ENCODE assay signal across 27 cellular contexts in genomic region chr4:118313098-118313497, GRCh38. TPM values are rescaled to one million over a fixed set of nuclear protein-coding genes. Genes with fewer than 3 reads are reported as not detected.
DNase-seq lines count a peak whose midpoint lies in the region; ATAC-seq and TF ChIP-seq lines count a peak whose summit lies in the region.
"Had no signal": no experiment of that assay in that cellular context is flagged by ENCODE, and none has a peak within 500 bp of the region (broad histone marks: within the 10 kb centered on the region; RNA-seq: fewer than 3 reads in every experiment).

No MANE protein-coding gene starts in this region.

- TF ChIP-seq CTCF in DND-41 (IDR thresholded peaks at IDR 0.05; ENCODE audit: borderline replicate concordance, extremely low read depth, low read length, poor library complexity, severe bottlenecking) (no peak), IMR-90 (conservative IDR thresholded peaks at IDR 0.05; ENCODE audit: low read depth, low read length) (no peak), left lung (IDR thresholded peaks at IDR 0.05) (no peak)

- H3K27ac ChIP-seq in DND-41 (ENCODE audit: low read length) (no peak overlapping the region), IMR-90 (ENCODE audit: insufficient read depth, low read length) (0 out of 2 replicates have a peak overlapping the region, but pooled peaks have one; percentile 27), left lung (no peak overlapping the region)
- H3K27ac ChIP-seq: brain microvascular endothelial cell, C4-2B, colonic mucosa, esophagus squamous epithelium, gastrocnemius medialis, PC-9, thyroid gland had no signal

- H3K23ac ChIP-seq in IMR-90 (ENCODE audit: low read depth, low read length) = no peak overlapping the region

- no peak overlapping the region for H2AK9ac ChIP-seq in IMR-90 (replicated peaks; ENCODE audit: low read depth, low read length, poor library complexity)

- no peak overlapping the region for H4K5ac ChIP-seq in IMR-90 (ENCODE audit: low read depth, low read length)

- H3K9me1 ChIP-seq in IMR-90 (ENCODE audit: insufficient read depth, low read length) = peaks cover 3% of the 10 kb centered on the region

- H2AFZ ChIP-seq in DND-41 (ENCODE audit: low read depth, low read length) (no peak overlapping the region), IMR-90 (replicated peaks; ENCODE audit: low read length, poor library complexity) (peak overlapping the region; percentile 9)
- H2AFZ ChIP-seq: PC-9 had no signal

- dilution Hi-C loops in IMR-90 (cut with HindIII; ENCODE audit: low sequenced_read_pairs, unreplicated experiment) = no loop called here

- no peak for TF ChIP-seq POLR2A in IMR-90 (IDR thresholded peaks at IDR 0.05; ENCODE audit: low read depth, low read length)

- no TSS peak for BruUV-seq in IMR-90 (replicated peaks; lab: Mats Ljungman, UMichigan)

- CTCF ChIA-PET in IMR-90 (lab: Yijun Ruan, JAX) = no interaction called here

- DNase-seq in DND-41 (no peak), IMR-90 (peak; percentile 49), SK-N-DZ (ENCODE audit: low spot score) (peak; percentile 60), left kidney (ENCODE audit: low read depth, low spot score) (peak; percentile 8), left lung (no peak), NCI-H128 (lab: John Stamatoyannopoulos, UW; ENCODE audit: unreplicated experiment) (no peak)
- DNase-seq: activated CD4-positive, alpha-beta T cell treated with anti-CD3 and anti-CD28 coated beads for 1 hour; activated CD8-positive, alpha-beta memory T cell treated with anti-CD3 and anti-CD28 coated beads for 24 hours; activated gamma-delta T cell treated with Interleukin-2 at 50 U/mL for 16 hours; activated T-cell treated with anti-CD3 and anti-CD28 coated beads, Interleukin-2, amount 50 U/mL, for 1 hour; brain microvascular endothelial cell; Calu3; colonic mucosa; esophagus squamous epithelium; gastrocnemius medialis; hippocampal formation; MV-4-11; NCI-H1930; NK-92 treated with Interleukin-12 subunit alpha and Interleukin-12 subunit beta, amount 100 ng/mL, for 24 hours; PC-9; SIG-M5; stimulated activated CD4-positive, alpha-beta T cell treated with anti-CD3 and anti-CD28 coated beads, Interleukin-15, amount 100 ng/mL, for 24 hours; thyroid gland had no signal

- TF ChIP-seq RAD21 in IMR-90 (IDR thresholded peaks at IDR 0.05; ENCODE audit: low read length) = no peak

- no peak overlapping the region for H2BK5ac ChIP-seq in IMR-90 (ENCODE audit: low read depth, low read length, poor library complexity, severe bottlenecking)

- in situ Hi-C loops in IMR-90 (cut with MboI; ENCODE audit: low sequenced_read_pairs) = no loop called here

- intact Hi-C loops in IMR-90 (cut with micrococcal nuclease) (no loop called here), left lung (cut with DNase I) (no loop called here)

- no peak overlapping the region for H4K91ac ChIP-seq in IMR-90 (ENCODE audit: insufficient read depth, low read depth, low read length)

- no peaks in the 10 kb centered on the region for H3K36me3 ChIP-seq in DND-41 (ENCODE audit: insufficient read depth, low read length)
- peaks cover 7% of the 10 kb centered on the region; the same call in 1 of the 2 replicates for H3K36me3 ChIP-seq in IMR-90 (ENCODE audit: control insufficient read depth, insufficient read depth, low read length)
- no peaks in the 10 kb centered on the region for H3K36me3 ChIP-seq in left lung
- H3K36me3 ChIP-seq: brain microvascular endothelial cell, colonic mucosa, esophagus squamous epithelium, gastrocnemius medialis, thyroid gland had no signal

- H3K4ac ChIP-seq in IMR-90 (ENCODE audit: low read depth, low read length) = no peak overlapping the region; the same call in 1 of the 2 replicates

- no peak overlapping the region; the same call in 1 of the 2 replicates for H3K14ac ChIP-seq in IMR-90 (replicated peaks; ENCODE audit: low read depth, low read length)

- POLR2A ChIA-PET in IMR-90 (lab: Charles Lee; ENCODE audit: unreplicated experiment) = no interaction called here

- H3K4me2 ChIP-seq in DND-41 (ENCODE audit: insufficient read depth, low read length) (no peak overlapping the region), IMR-90 (ENCODE audit: low read depth, low read length) (no peak overlapping the region)
- H3K4me2 ChIP-seq: PC-9 had no signal

- H4K20me1 ChIP-seq in DND-41 (ENCODE audit: insufficient read depth, low read length) (no peaks in the 10 kb centered on the region), IMR-90 (ENCODE audit: insufficient read depth, low read length) (no peaks in the 10 kb centered on the region)

- H2BK15ac ChIP-seq in IMR-90 (ENCODE audit: low read depth, low read length) = no peak overlapping the region

- H4K8ac ChIP-seq in IMR-90 (ENCODE audit: low read depth in 2 of 2, low read length in 2 of 2) = 0 out of 4 replicates have a peak overlapping the region, but pooled peaks of 1 of the 2 experiments have one; percentile 9

- H3K4me1 ChIP-seq in DND-41 (ENCODE audit: insufficient read depth, low read length) (no peaks in the 10 kb centered on the region), IMR-90 (ENCODE audit: control insufficient read depth, insufficient read depth, low read length) (no peaks in the 10 kb centered on the region; the same call in 1 of the 2 replicates), left lung (no peaks in the 10 kb centered on the region)
- H3K4me1 ChIP-seq: colonic mucosa, esophagus squamous epithelium, gastrocnemius medialis, thyroid gland had no signal

- peak overlapping the region; percentile 36; the same call in 1 of the 2 replicates for H2AK5ac ChIP-seq in IMR-90 (ENCODE audit: low read depth, low read length)

- H2BK120ac ChIP-seq in IMR-90 (ENCODE audit: low read depth, low read length) = no peak overlapping the region

- H3K79me2 ChIP-seq in DND-41 (ENCODE audit: insufficient read depth, low read length) = no peaks in the 10 kb centered on the region

- ATAC-seq in DND-41 (ENCODE audit: insufficient read depth, low read depth) = 0 out of 3 replicates have a peak, but pooled peaks have one; percentile 40
- ATAC-seq in IMR-90 (ENCODE audit: low read depth) = no peak
- no peak for ATAC-seq in GM21529 (IDR thresholded peaks at IDR 0.05; ENCODE audit: unreplicated experiment)
- ATAC-seq in HG03354 (IDR thresholded peaks at IDR 0.05; ENCODE audit: poor library complexity, severe bottlenecking, unreplicated experiment) = no peak
- no peak for ATAC-seq in left lung
- ATAC-seq: gastrocnemius medialis, T-cell had no signal

- no peaks in the 10 kb centered on the region for H3K27me3 ChIP-seq in DND-41 (ENCODE audit: insufficient read depth, low read length, poor library complexity)
- H3K27me3 ChIP-seq in IMR-90 (ENCODE audit: control insufficient read depth, insufficient read depth, low read length) = no peaks in the 10 kb centered on the region
- no peaks in the 10 kb centered on the region for H3K27me3 ChIP-seq in left lung
- H3K27me3 ChIP-seq: brain microvascular endothelial cell, colonic mucosa, esophagus squamous epithelium, gastrocnemius medialis, thyroid gland had no signal

- H3K4me3 ChIP-seq in DND-41 (ENCODE audit: low read depth in 1 of 2, low read length in 2 of 2) = no peak overlapping the region
- H3K4me3 ChIP-seq in IMR-90 (ENCODE audit: insufficient read depth, low read depth, low read length) = no peak overlapping the region
- no peak overlapping the region for H3K4me3 ChIP-seq in left lung
- H3K4me3 ChIP-seq: colonic mucosa, esophagus squamous epithelium, gastrocnemius medialis, PC-9, thyroid gland had no signal

- WGBS in IMR-90 (ENCODE audit: extremely low coverage in 2 of 2, insufficient read length in 1 of 2), 2 experiments = 100% methylated on average over 2 of the region's 6 CpGs; no CpG with 5 or more reads in 1 of the 2 experiments

- H3K9me3 ChIP-seq in DND-41 (ENCODE audit: insufficient read depth, low read length, severe bottlenecking) = no peaks in the 10 kb centered on the region
- H3K9me3 ChIP-seq in IMR-90 (ENCODE audit: control insufficient read depth, insufficient read depth, low read length) = no peaks in the 10 kb centered on the region
- no peaks in the 10 kb centered on the region for H3K9me3 ChIP-seq in left lung
- H3K9me3 ChIP-seq: colonic mucosa, esophagus squamous epithelium, gastrocnemius medialis, thyroid gland had no signal

- H3K9ac ChIP-seq in DND-41 (ENCODE audit: low read depth, low read length) (no peak overlapping the region), IMR-90 (ENCODE audit: low read depth, low read length) (no peak overlapping the region)

- H3K56ac ChIP-seq in IMR-90 (ENCODE audit: extremely low read depth, insufficient read depth, low read length) = no peak overlapping the region

- H3K18ac ChIP-seq in IMR-90 (ENCODE audit: low read depth, low read length) = no peak overlapping the region

- no peaks in the 10 kb centered on the region; a peak in 1 of 4 replicates for H3K79me1 ChIP-seq in IMR-90 (ENCODE audit: low read depth in 1 of 2, low read length in 2 of 2)

- no peak overlapping the region for H2BK20ac ChIP-seq in IMR-90 (ENCODE audit: low read depth, low read length)

TF ChIP-seq in IMR-90, 13 proteins besides CTCF, POLR2A, EP300 and RAD21:
- no peak for TF ChIP-seq MXI1 (IDR thresholded peaks at IDR 0.05; ENCODE audit: borderline replicate concordance, low read depth, low read length)
TF ChIP-seq in IMR-90: peak in this region for 0.

RNA-seq across cellular contexts. Expression of gene PRSS12, which starts 39.7 kb away (rescaled TPM):
- total RNA-seq in IMR-90 (2012; rRNA removed) (51.1 and 62.2 TPM in 2 replicates), left lung (1 to 10 TPM; 3.8 to 4.0 TPM)
- polyA plus RNA-seq in IMR-90 (2012; rRNA removed) = 57.5 and 71.5 TPM in 2 replicates
- polyA plus RNA-seq in IMR-90 (2012; cell fraction: cytosol; rRNA removed) = 36.6 TPM in 2 replicates
- 30.0 and 140 TPM in 2 replicates for polyA plus RNA-seq in IMR-90 (2012; cell fraction: nucleus; rRNA removed; ENCODE audit: low replicate concordance)
- 4.9 and 5.1 TPM in 2 replicates for polyA plus RNA-seq in SK-N-DZ (2014; cell fraction: cytosol; rRNA removed)
- 4.2 and 6.2 TPM in 2 replicates for polyA plus RNA-seq in SK-N-DZ (2014; cell fraction: nucleus; rRNA removed)

Comparison
In these comparisons a context has a peak if more than half of its experiments do, and no peak if none do; other contexts are left out.
1. DNase-seq: peak in IMR-90 (single experiment), SK-N-DZ (single experiment) and left kidney (single experiment); none in DND-41 (single experiment), left lung (0 of 2) and NCI-H128 (single experiment).
2. RNA of gene PRSS12, which starts 39.7 kb away (total RNA-seq): 51.1 to 62.2 TPM in IMR-90; 3.8 to 4.0 TPM in left lung; every median in the first group is over 10 times any median in the second.